ENCODE assay signal across 14 cellular contexts in genomic region chr7:45573199-45573598, GRCh38. TPM values are rescaled to one million over a fixed set of nuclear protein-coding genes. Genes with fewer than 3 reads are reported as not detected.
DNase-seq lines count a peak whose midpoint lies in the region; ATAC-seq and TF ChIP-seq lines count a peak whose summit lies in the region.
"Had no signal": no experiment of that assay in that cellular context is flagged by ENCODE, and none has a peak within 500 bp of the region (broad histone marks: within the 10 kb centered on the region; RNA-seq: fewer than 3 reads in every experiment).

No MANE protein-coding gene starts in this region.

- no peak for TF ChIP-seq CTCF in GM23338 (conservative IDR thresholded peaks at IDR 0.05; ENCODE audit: low read depth in 2 of 2)

- H3K79me2 ChIP-seq in GM23338 (replicated peaks; ENCODE audit: insufficient read depth) = peaks cover 2% of the 10 kb centered on the region; the same call in 1 of the 2 replicates

- DNase-seq in activated CD4-positive, alpha-beta T cell treated with anti-CD3 and anti-CD28 coated beads, Interleukin-2, amount 10 ng/mL, durations not matched to agents 24 days and 14 days = no peak
- DNase-seq in activated CD4-positive, alpha-beta T cell treated with anti-CD3 and anti-CD28 coated beads for 1 hour = no peak
- DNase-seq in GM23338 (ENCODE audit: low spot score) (no peak), DMS 273 (lab: John Stamatoyannopoulos, UW; ENCODE audit: unreplicated experiment) (no peak)
- no peak for DNase-seq in central memory CD8-positive, alpha-beta T cell (ENCODE audit: low spot score in 2 of 2)
- DNase-seq in natural killer cell treated with Interleukin-12 subunit alpha and Interleukin-12 subunit beta and Interleukin-15 and Interleukin-18, amount 100 ng/mL, for 72 hours (ENCODE audit: low spot score) = no peak
- DNase-seq: COR-L47; effector CD8-positive, alpha-beta T cell; NCI-H1417 treated with DMSO at 0.1 percent for 48 hours; ovary had no signal

- no peaks in the 10 kb centered on the region for H3K9me3 Mint-ChIP-seq in activated CD4-positive, alpha-beta T cell treated with anti-CD3 and anti-CD28 coated beads, Interleukin-2, amount 10 ng/mL, durations not matched to agents 24 days and 14 days
- no peaks in the 10 kb centered on the region; the same call in 1 of the 3 replicates for H3K9me3 Mint-ChIP-seq in GM23338
- no peaks in the 10 kb centered on the region for H3K9me3 Mint-ChIP-seq in central memory CD8-positive, alpha-beta T cell
- H3K9me3 Mint-ChIP-seq in natural killer cell treated with Interleukin-12 subunit alpha and Interleukin-12 subunit beta and Interleukin-15 and Interleukin-18, amount 100 ng/mL, for 72 hours = no peaks in the 10 kb centered on the region

- ATAC-seq in GM23338 (no peak), HG03460 (IDR thresholded peaks at IDR 0.05; ENCODE audit: unreplicated experiment) (no peak), HG03135 (IDR thresholded peaks at IDR 0.05; ENCODE audit: unreplicated experiment) (no peak)
- no peak for ATAC-seq in central memory CD8-positive, alpha-beta T cell (replicated peaks; ENCODE audit: extremely low read depth, poor library complexity, severe bottlenecking)
- ATAC-seq in natural killer cell treated with Interleukin-12 subunit alpha and Interleukin-12 subunit beta and Interleukin-15 and Interleukin-18, amount 100 ng/mL, for 72 hours = no peak

- no peaks in the 10 kb centered on the region for H3K36me3 Mint-ChIP-seq in activated CD4-positive, alpha-beta T cell treated with anti-CD3 and anti-CD28 coated beads, Interleukin-2, amount 10 ng/mL, durations not matched to agents 24 days and 14 days (ENCODE audit: low read depth)
- no peaks in the 10 kb centered on the region; the same call in 2 of the 3 replicates for H3K36me3 Mint-ChIP-seq in GM23338 (ENCODE audit: low read depth)
- H3K36me3 Mint-ChIP-seq in central memory CD8-positive, alpha-beta T cell (ENCODE audit: insufficient read depth) = peaks cover 1% of the 10 kb centered on the region
- no peaks in the 10 kb centered on the region for H3K36me3 Mint-ChIP-seq in natural killer cell treated with Interleukin-12 subunit alpha and Interleukin-12 subunit beta and Interleukin-15 and Interleukin-18, amount 100 ng/mL, for 72 hours

- H3K27me3 ChIP-seq in GM23338 (ENCODE audit: insufficient read depth) = peaks cover 49% of the 10 kb centered on the region
- H3K27me3 ChIP-seq: ovary had no signal

- H3K27ac Mint-ChIP-seq in activated CD4-positive, alpha-beta T cell treated with anti-CD3 and anti-CD28 coated beads, Interleukin-2, amount 10 ng/mL, durations not matched to agents 24 days and 14 days = no peak overlapping the region
- no peak overlapping the region for H3K27ac Mint-ChIP-seq in GM23338
- no peak overlapping the region for H3K27ac Mint-ChIP-seq in central memory CD8-positive, alpha-beta T cell (ENCODE audit: low read depth)
- H3K27ac Mint-ChIP-seq in natural killer cell treated with Interleukin-12 subunit alpha and Interleukin-12 subunit beta and Interleukin-15 and Interleukin-18, amount 100 ng/mL, for 72 hours = no peak overlapping the region

- peak overlapping the region; percentile 72 for H3K4me3 ChIP-seq in GM23338
- H3K4me3 ChIP-seq: lung, ovary had no signal

- peaks cover 24% of the 10 kb centered on the region; the same call in 1 of the 2 replicates for H3K4me1 ChIP-seq in GM23338 (ENCODE audit: insufficient read depth)
- H3K4me1 ChIP-seq: HAP-1 had no signal

- intact Hi-C loops in activated CD4-positive, alpha-beta T cell treated with anti-CD3 and anti-CD28 coated beads, Interleukin-2, amount 10 ng/mL, durations not matched to agents 24 days and 14 days (cut with micrococcal nuclease) = no loop called here

- H3K27me3 Mint-ChIP-seq in activated CD4-positive, alpha-beta T cell treated with anti-CD3 and anti-CD28 coated beads, Interleukin-2, amount 10 ng/mL, durations not matched to agents 24 days and 14 days = peaks cover 47% of the 10 kb centered on the region
- H3K27me3 Mint-ChIP-seq in GM23338 (ENCODE audit: insufficient read depth, low read depth, poor library complexity) = peaks cover 41% of the 10 kb centered on the region
- peaks cover 63% of the 10 kb centered on the region for H3K27me3 Mint-ChIP-seq in central memory CD8-positive, alpha-beta T cell
- H3K27me3 Mint-ChIP-seq in natural killer cell treated with Interleukin-12 subunit alpha and Interleukin-12 subunit beta and Interleukin-15 and Interleukin-18, amount 100 ng/mL, for 72 hours = peaks cover 32 to 35% of the 10 kb centered on the region in 2 donors

- peaks cover 5% of the 10 kb centered on the region for H3K4me1 Mint-ChIP-seq in activated CD4-positive, alpha-beta T cell treated with anti-CD3 and anti-CD28 coated beads, Interleukin-2, amount 10 ng/mL, durations not matched to agents 24 days and 14 days
- H3K4me1 Mint-ChIP-seq in GM23338 = peaks cover 35% of the 10 kb centered on the region
- no peaks in the 10 kb centered on the region for H3K4me1 Mint-ChIP-seq in central memory CD8-positive, alpha-beta T cell
- no peaks in the 10 kb centered on the region for H3K4me1 Mint-ChIP-seq in natural killer cell treated with Interleukin-12 subunit alpha and Interleukin-12 subunit beta and Interleukin-15 and Interleukin-18, amount 100 ng/mL, for 72 hours (ENCODE audit: low read depth in 2 of 2)

- H2AFZ ChIP-seq in GM23338 = peak overlapping the region; percentile 99

- peaks cover 12% of the 10 kb centered on the region; the same call in 1 of the 2 replicates for H4K20me1 ChIP-seq in GM23338 (replicated peaks; ENCODE audit: insufficient read depth)

- peaks cover 4% of the 10 kb centered on the region; the same call in 1 of the 2 replicates for H3F3A ChIP-seq in GM23338 (replicated peaks; ENCODE audit: low read depth)

- H3K4me3 Mint-ChIP-seq in activated CD4-positive, alpha-beta T cell treated with anti-CD3 and anti-CD28 coated beads, Interleukin-2, amount 10 ng/mL, durations not matched to agents 24 days and 14 days = peak overlapping the region; percentile 57
- peak overlapping the region; percentile 73 for H3K4me3 Mint-ChIP-seq in GM23338
- H3K4me3 Mint-ChIP-seq in central memory CD8-positive, alpha-beta T cell = peak overlapping the region; percentile 34
- peak overlapping the region; percentile 27 for H3K4me3 Mint-ChIP-seq in natural killer cell treated with Interleukin-12 subunit alpha and Interleukin-12 subunit beta and Interleukin-15 and Interleukin-18, amount 100 ng/mL, for 72 hours

- H3K36me3 ChIP-seq in GM23338 (ENCODE audit: insufficient read depth) = no peaks in the 10 kb centered on the region
- H3K36me3 ChIP-seq: HAP-1, ovary had no signal

- peak overlapping the region; percentile 92 for H3K4me2 ChIP-seq in GM23338

- no peaks in the 10 kb centered on the region for H3K9me2 ChIP-seq in GM23338 (ENCODE audit: insufficient read depth)

- no peak overlapping the region for H3K27ac ChIP-seq in GM23338 (ENCODE audit: low read depth)
- H3K27ac ChIP-seq: ovary had no signal

TF ChIP-seq in GM23338, 12 proteins besides CTCF, POLR2A, EP300 and RAD21 (continues in another document):
- TF ChIP-seq EZH2phosphoT487 (IDR thresholded peaks at IDR 0.05; ENCODE audit: unreplicated experiment) (no peak), ETS1 (IDR thresholded peaks at IDR 0.05) (no peak), POLR2AphosphoS5 (IDR thresholded peaks at IDR 0.05; ENCODE audit: low read depth) (no peak), ZNF114 (CRISPR knock-in tag; IDR thresholded peaks at IDR 0.05) (no peak)

RNA-seq across cellular contexts. Expression of gene ADCY1, which starts 1.0 kb away (rescaled TPM):
- total RNA-seq in activated CD4-positive, alpha-beta T cell treated with anti-CD3 and anti-CD28 coated beads, Interleukin-2, amount 10 ng/mL, durations not matched to agents 24 days and 14 days = 1.5 and 2.8 TPM in 2 replicates
- 14.6 and 18.7 TPM in 2 replicates for total RNA-seq in GM23338 (2014; rRNA removed; shearing (Covaris generic))
- 2.3 and 2.4 TPM in 2 replicates for polyA plus RNA-seq in GM23338 (2016; fragmentation: Nextera tagmentation; extraction: Ambion mirVana)
- total RNA-seq in natural killer cell treated with Interleukin-12 subunit alpha and Interleukin-12 subunit beta and Interleukin-15 and Interleukin-18, amount 100 ng/mL, for 72 hours = 1 to 10 TPM in 1 of 2 donors, under 1 TPM in 1; 0.10 to 1.4 TPM
